Comparison of ENCODE assay signal across 34 cellular contexts in the genomic region with DNA sequence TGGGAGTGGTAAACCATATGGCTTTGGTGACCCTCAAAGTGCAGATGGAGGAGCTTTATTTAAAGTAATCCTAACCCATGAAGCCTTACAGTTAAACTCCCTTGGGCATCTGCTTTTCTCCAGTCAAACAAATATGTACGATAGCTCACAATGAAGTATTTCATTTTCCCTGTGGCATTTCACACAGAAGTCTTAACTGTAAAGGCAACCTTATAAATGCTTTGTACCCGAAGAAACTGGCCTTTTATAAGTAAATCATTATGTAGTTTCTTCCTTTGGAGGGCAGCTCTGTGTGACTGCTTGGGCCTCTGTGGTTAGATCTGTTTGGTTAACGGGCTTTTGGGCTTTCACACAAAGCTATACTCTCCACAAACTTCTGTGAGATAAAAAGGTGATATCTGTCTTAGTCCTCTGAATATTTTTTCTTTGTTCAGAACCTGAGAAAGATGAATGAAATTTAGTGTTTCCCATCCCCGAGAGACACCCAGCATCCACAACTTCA. TPM values are rescaled to one million over a fixed set of nuclear protein-coding genes. Genes with fewer than 3 reads are reported as not detected.
DNase-seq lines count a peak whose midpoint lies in the region; ATAC-seq, FAIRE-seq and TF ChIP-seq lines count a peak whose summit lies in the region.
"Had no signal": no experiment of that assay in that cellular context is flagged by ENCODE, and none has a peak within 500 bp of the region (broad histone marks: within the 10 kb centered on the region; RNA-seq: fewer than 3 reads in every experiment).

No MANE protein-coding gene starts in this region.

- H3K9me3 Mint-ChIP-seq in GM23338: no peaks in the 10 kb centered on the region
- H3K9me3 Mint-ChIP-seq: activated naive CD8-positive, alpha-beta T cell treated with anti-CD3 and anti-CD28 coated beads, Interleukin-2, amount 50 U/mL, for 24 hours; activated T-cell treated with anti-CD3 and anti-CD28 coated beads, Interleukin-2, amount 50 U/mL, for 4 hours; stimulated activated naive CD8-positive, alpha-beta T cell treated with anti-CD3 and anti-CD28 coated beads, Interleukin-15, amount 100 ng/mL, for 72 hours had no signal

- H3K4me2 ChIP-seq in BLaER1: peak overlapping the region; percentile 75
- H3K4me2 ChIP-seq in GM23338: no peak overlapping the region
- no peak overlapping the region for H3K4me2 ChIP-seq in keratinocyte (ENCODE audit: control insufficient read depth, extremely low read depth, insufficient read depth, low read depth, low read length)
- H3K4me2 ChIP-seq: A549 had no signal

- H3K4me3 ChIP-seq in BLaER1: peak overlapping the region; percentile 22; the same call in 1 of the 2 replicates
- no peak overlapping the region for H3K4me3 ChIP-seq in GM23338
- H3K4me3 ChIP-seq in keratinocyte (ENCODE audit: control insufficient read depth in 2 of 3, extremely low read depth in 1 of 3, insufficient read depth in 2 of 3, low read depth in 1 of 3, low read length in 3 of 3): no peak overlapping the region
- H3K4me3 ChIP-seq: A549, GM12878, MG63, vagina had no signal

- H2AFZ ChIP-seq in GM23338 (peak overlapping the region; percentile 4; the same call in 1 of the 2 replicates), keratinocyte (ENCODE audit: control insufficient read depth, low read length) (peak overlapping the region; percentile 1)

- H3K79me2 ChIP-seq in GM23338 (replicated peaks; ENCODE audit: insufficient read depth) (no peaks in the 10 kb centered on the region), keratinocyte (ENCODE audit: control insufficient read depth, insufficient read depth, low read length) (no peaks in the 10 kb centered on the region)

- H3K27me3 ChIP-seq in BLaER1: no peaks in the 10 kb centered on the region
- no peaks in the 10 kb centered on the region for H3K27me3 ChIP-seq in GM23338 (ENCODE audit: insufficient read depth)
- no peaks in the 10 kb centered on the region for H3K27me3 ChIP-seq in keratinocyte (ENCODE audit: control insufficient read depth, extremely low read depth, insufficient read depth, low read length)
- H3K27me3 ChIP-seq: MG63, vagina had no signal

- H3K4me1 ChIP-seq in BLaER1: peaks cover 39% of the 10 kb centered on the region
- no peaks in the 10 kb centered on the region for H3K4me1 ChIP-seq in GM23338 (ENCODE audit: insufficient read depth)
- no peaks in the 10 kb centered on the region for H3K4me1 ChIP-seq in keratinocyte (ENCODE audit: control insufficient read depth, extremely low read depth, insufficient read depth, low read length)
- H3K4me1 ChIP-seq: A549, vagina had no signal

- no peaks in the 10 kb centered on the region for H3K9me1 ChIP-seq in keratinocyte (ENCODE audit: control insufficient read depth, extremely low read depth, insufficient read depth, low read length)

- peak overlapping the region; percentile 87 for H3K27ac ChIP-seq in BLaER1
- no peak overlapping the region for H3K27ac ChIP-seq in GM23338 (ENCODE audit: low read depth)
- no peak overlapping the region for H3K27ac ChIP-seq in keratinocyte (ENCODE audit: control insufficient read depth, insufficient read depth, low read length)
- H3K27ac ChIP-seq: A549, epithelial cell of prostate, vagina had no signal

- H4K20me1 ChIP-seq in BLaER1 (no peaks in the 10 kb centered on the region), GM23338 (replicated peaks; ENCODE audit: insufficient read depth) (no peaks in the 10 kb centered on the region), keratinocyte (ENCODE audit: control insufficient read depth, extremely low read depth, insufficient read depth, low read length) (no peaks in the 10 kb centered on the region)

- no peaks in the 10 kb centered on the region for H3F3A ChIP-seq in GM23338 (replicated peaks; ENCODE audit: low read depth)

- no peaks in the 10 kb centered on the region for H3K36me3 Mint-ChIP-seq in GM23338 (ENCODE audit: low read depth)
- H3K36me3 Mint-ChIP-seq: activated CD8-positive, alpha-beta memory T cell treated with anti-CD3 and anti-CD28 coated beads, Interleukin-2, amount 10 ng/mL, durations not matched to agents 7 days and 5 days; immature natural killer cell had no signal

- no peak overlapping the region for H3K27ac Mint-ChIP-seq in GM23338
- H3K27ac Mint-ChIP-seq: activated CD8-positive, alpha-beta memory T cell treated with anti-CD3 and anti-CD28 coated beads, Interleukin-2, amount 10 ng/mL, durations not matched to agents 7 days and 5 days; activated naive CD8-positive, alpha-beta T cell treated with anti-CD3 and anti-CD28 coated beads, Interleukin-2, amount 50 U/mL, for 24 hours; immature natural killer cell; stimulated activated naive CD8-positive, alpha-beta T cell treated with anti-CD3 and anti-CD28 coated beads, Interleukin-15, amount 100 ng/mL, for 72 hours; T-helper 17 cell had no signal

- no peak for TF ChIP-seq CTCF in GM23338 (conservative IDR thresholded peaks at IDR 0.05; ENCODE audit: low read depth in 2 of 2)
- no peak for TF ChIP-seq CTCF in keratinocyte (optimal IDR thresholded peaks at IDR 0.05 in 1 of 3, IDR thresholded peaks at IDR 0.05 in 1 of 3, conservative IDR thresholded peaks at IDR 0.05 in 1 of 3; ENCODE audit: extremely low read depth in 1 of 3, insufficient read depth in 2 of 3, low read length in 3 of 3)

- H3K9me2 ChIP-seq in GM23338 (ENCODE audit: insufficient read depth): no peaks in the 10 kb centered on the region

- H3K27me3 Mint-ChIP-seq in GM23338 (ENCODE audit: insufficient read depth, low read depth, poor library complexity): no peaks in the 10 kb centered on the region

- H3K4me1 Mint-ChIP-seq in GM23338: no peaks in the 10 kb centered on the region
- H3K4me1 Mint-ChIP-seq: activated CD8-positive, alpha-beta memory T cell treated with anti-CD3 and anti-CD28 coated beads, Interleukin-2, amount 10 ng/mL, durations not matched to agents 7 days and 5 days; activated naive CD8-positive, alpha-beta T cell treated with anti-CD3 and anti-CD28 coated beads, Interleukin-2, amount 50 U/mL, for 24 hours; stimulated activated naive CD8-positive, alpha-beta T cell treated with anti-CD3 and anti-CD28 coated beads, Interleukin-15, amount 100 ng/mL, for 72 hours had no signal

- H3K4me3 Mint-ChIP-seq in GM23338: no peak overlapping the region
- H3K4me3 Mint-ChIP-seq: activated CD8-positive, alpha-beta memory T cell treated with anti-CD3 and anti-CD28 coated beads, Interleukin-2, amount 10 ng/mL, durations not matched to agents 7 days and 5 days; activated naive CD8-positive, alpha-beta T cell treated with anti-CD3 and anti-CD28 coated beads, Interleukin-2, amount 50 U/mL, for 24 hours; activated T-cell treated with anti-CD3 and anti-CD28 coated beads, Interleukin-2, amount 50 U/mL, for 4 hours; immature natural killer cell; stimulated activated naive CD8-positive, alpha-beta T cell treated with anti-CD3 and anti-CD28 coated beads, Interleukin-15, amount 100 ng/mL, for 72 hours; T-helper 17 cell had no signal

- dilution Hi-C loops in keratinocyte (cut with MboI; ENCODE audit: extremely low pct_ligation_motif_present, low sequenced_read_pairs): no loop called here

- H3K9ac ChIP-seq in BLaER1 (peak overlapping the region; percentile 72), keratinocyte (ENCODE audit: control insufficient read depth, extremely low read depth, insufficient read depth, low read length) (no peak overlapping the region)

- ATAC-seq in GM23338 (no peak), GM18909 (IDR thresholded peaks at IDR 0.05; ENCODE audit: poor library complexity, unreplicated experiment) (no peak)
- ATAC-seq: A549; activated CD4-positive, CD25-positive, alpha-beta regulatory T cell treated with anti-CD3 and anti-CD28 coated beads, Interleukin-2, amount 50 U/mL, for 24 hours; activated CD8-positive, alpha-beta memory T cell treated with anti-CD3 and anti-CD28 coated beads, Interleukin-2, amount 10 ng/mL, durations not matched to agents 7 days and 5 days; activated naive CD8-positive, alpha-beta T cell treated with anti-CD3 and anti-CD28 coated beads, Interleukin-2, amount 50 U/mL, for 24 hours; activated T-cell treated with anti-CD3 and anti-CD28 coated beads, Interleukin-2, amount 50 U/mL, for 4 hours; GM12878; right cardiac atrium; stimulated activated naive CD8-positive, alpha-beta T cell treated with anti-CD3 and anti-CD28 coated beads, Interleukin-15, amount 100 ng/mL, for 72 hours; T-helper 17 cell had no signal

- FAIRE-seq in keratinocyte (lab: Jason Lieb, UNC): no peak
- FAIRE-seq: A549, GM12878 had no signal

- H3K36me3 ChIP-seq in BLaER1: no peaks in the 10 kb centered on the region
- H3K36me3 ChIP-seq in GM23338 (ENCODE audit: insufficient read depth): no peaks in the 10 kb centered on the region
- H3K36me3 ChIP-seq in keratinocyte (ENCODE audit: control insufficient read depth in 2 of 2, extremely low read depth in 1 of 2, insufficient read depth in 2 of 2, low read length in 2 of 2): no peaks in the 10 kb centered on the region
- H3K36me3 ChIP-seq: MG63, vagina had no signal

- DNase-seq in GM23338 (ENCODE audit: low spot score): no peak
- peak; percentile 94 for DNase-seq in NCI-H82 (lab: John Stamatoyannopoulos, UW)
- DNase-seq in keratinocyte (ENCODE audit: low read depth, low spot score): no peak
- DNase-seq in OCI-M2 (lab: John Stamatoyannopoulos, UW; ENCODE audit: unreplicated experiment): no peak
- DNase-seq in stimulated activated naive CD4-positive, alpha-beta T cell (lab: John Stamatoyannopoulos, UW): no peak
- no peak for DNase-seq in mucosa of gallbladder (ENCODE audit: low spot score)
- DNase-seq: activated CD4-positive, alpha-beta T cell treated with anti-CD3 and anti-CD28 coated beads, Interleukin-2, amount 50 U/mL, for 4 hours; activated CD8-positive, alpha-beta memory T cell treated with anti-CD3 and anti-CD28 coated beads, Interleukin-2, amount 10 ng/mL, durations not matched to agents 7 days and 5 days; activated naive CD8-positive, alpha-beta T cell treated with anti-CD3 and anti-CD28 coated beads, Interleukin-2, amount 50 U/mL, for 24 hours; activated T-cell treated with anti-CD3 and anti-CD28 coated beads, Interleukin-2, amount 50 U/mL, for 4 hours; central memory CD4-positive, alpha-beta T cell; cortex of kidney; effector memory CD4-positive, alpha-beta T cell; immature natural killer cell; KG1; mammary epithelial cell; MG63; NCI-H1105; NCI-H187 treated with DMSO at 0.1 percent for 48 hours; NCI-H748 treated with DMSO at 0.1 percent for 48 hours; posterior cingulate gyrus; right cardiac atrium; stimulated activated CD8-positive, alpha-beta memory T cell treated with anti-CD3 and anti-CD28 coated beads, Interleukin-4, amount 100 ng/mL, for 48 hours; stimulated activated naive CD8-positive, alpha-beta T cell treated with anti-CD3 and anti-CD28 coated beads, Interleukin-15, amount 100 ng/mL, for 72 hours; T-helper 17 cell had no signal

- H3K9me3 ChIP-seq in BLaER1: peaks cover 6% of the 10 kb centered on the region
- no peaks in the 10 kb centered on the region for H3K9me3 ChIP-seq in keratinocyte (ENCODE audit: control insufficient read depth, low read depth, low read length)
- H3K9me3 ChIP-seq: A549, MG63, vagina had no signal

RNA-seq across cellular contexts. Expression of a gene that starts 46.6 kb away (rescaled TPM):
- 1.2 and 2.1 TPM in 2 replicates for total RNA-seq in GM23338 (2014; rRNA removed; shearing (Covaris generic))
- polyA plus RNA-seq in GM23338 (2016; fragmentation: Nextera tagmentation; extraction: Ambion mirVana): 0.92 and 1.3 TPM in 2 replicates
- polyA plus RNA-seq in keratinocyte: not detected in 3 replicates
- not detected for polyA plus RNA-seq in keratinocyte (2011; ENCODE audit: low read depth)
- polyA plus RNA-seq in keratinocyte (2011; cell fraction: cytosol; rRNA removed): not detected in 2 replicates
- polyA plus RNA-seq in keratinocyte (2011; cell fraction: nucleus; rRNA removed): 0.04 and 0.10 TPM in 2 replicates
- polyA plus RNA-seq in keratinocyte (2012; ENCODE audit: low replicate concordance): not detected in 2 replicates
- not detected in 3 replicates for polyA minus RNA-seq in keratinocyte
- polyA minus RNA-seq in keratinocyte (2011; cell fraction: cytosol; rRNA and poly(A)+ RNA removed): not detected
- polyA minus RNA-seq in keratinocyte (2011; cell fraction: nucleus; rRNA and poly(A)+ RNA removed): not detected in 2 replicates
- not detected for total RNA-seq in mucosa of gallbladder
- total RNA-seq: activated CD8-positive, alpha-beta memory T cell treated with anti-CD3 and anti-CD28 coated beads, Interleukin-2, amount 10 ng/mL, durations not matched to agents 7 days and 5 days; activated T-cell treated with anti-CD3 and anti-CD28 coated beads, Interleukin-2, amount 50 U/mL, for 4 hours; glomerular endothelial cell; GM12878; OCI-LY7; T-helper 17 cell; vagina had no signal
- polyA plus RNA-seq: A549, GM12878, immature natural killer cell, mammary epithelial cell had no signal
